Comparison of ENCODE assay signal across 12 cellular contexts in genomic region chr3:197306374-197307086, GRCh38. TPM values are rescaled to one million over a fixed set of nuclear protein-coding genes. Genes with fewer than 3 reads are reported as not detected.
DNase-seq lines count a peak whose midpoint lies in the region; ATAC-seq and TF ChIP-seq lines count a peak whose summit lies in the region.
"Had no signal": no experiment of that assay in that cellular context is flagged by ENCODE, and none has a peak within 500 bp of the region (broad histone marks: within the 10 kb centered on the region; RNA-seq: fewer than 3 reads in every experiment).

No MANE protein-coding gene starts in this region.

- H3K9me3 Mint-ChIP-seq in osteocyte (ENCODE audit: unreplicated experiment): no peaks in the 10 kb centered on the region
- H3K9me3 Mint-ChIP-seq in activated naive CD4-positive, alpha-beta T cell treated with anti-CD3 and anti-CD28 coated beads for 36 hours: no peaks in the 10 kb centered on the region

- H3K36me3 ChIP-seq in SJCRH30 (no peaks in the 10 kb centered on the region), transverse colon (no peaks in the 10 kb centered on the region)
- H3K36me3 ChIP-seq: spleen had no signal

- H3K4me3 ChIP-seq in SJCRH30: no peak overlapping the region
- no peak overlapping the region for H3K4me3 ChIP-seq in transverse colon
- H3K4me3 ChIP-seq: spleen had no signal

- DNase-seq in GM04503 (ENCODE audit: low read depth): peak; percentile 74
- DNase-seq in SJCRH30: no peak
- no peak for DNase-seq in osteocyte (ENCODE audit: extremely low spot score, unreplicated experiment)
- DNase-seq in germinal center (ENCODE audit: low spot score): no peak
- no peak for DNase-seq in transverse colon
- no peak for DNase-seq in activated naive CD4-positive, alpha-beta T cell treated with anti-CD3 and anti-CD28 coated beads for 36 hours
- DNase-seq: cerebellar nuclear complex, hippocampal formation, NCI-H774, spleen had no signal

- no peak for TF ChIP-seq CTCF in osteocyte (IDR thresholded peaks at IDR 0.05)
- no peak for TF ChIP-seq CTCF in transverse colon (IDR thresholded peaks at IDR 0.05)

- H3K4me1 ChIP-seq in SJCRH30: peaks cover 36% of the 10 kb centered on the region
- peaks cover 0 to 6% (median 1%) of the 10 kb centered on the region in 4 donors for H3K4me1 ChIP-seq in transverse colon

- whole genome bisulfite sequencing in transverse colon (ENCODE audit: low coverage in 1 of 2), 2 donors: 81 to 88% methylated on average over 4 to 7 of the region's 7 CpGs

- H3K4me3 Mint-ChIP-seq in osteocyte (ENCODE audit: unreplicated experiment): peak overlapping the region; percentile 39
- no peak overlapping the region for H3K4me3 Mint-ChIP-seq in activated naive CD4-positive, alpha-beta T cell treated with anti-CD3 and anti-CD28 coated beads for 36 hours

- peak; percentile 29 for ATAC-seq in esophagus mucosa
- no peak for ATAC-seq in GM19463 (IDR thresholded peaks at IDR 0.05; ENCODE audit: unreplicated experiment)

- no peaks in the 10 kb centered on the region for H3K27me3 Mint-ChIP-seq in osteocyte (ENCODE audit: unreplicated experiment)
- H3K27me3 Mint-ChIP-seq in activated naive CD4-positive, alpha-beta T cell treated with anti-CD3 and anti-CD28 coated beads for 36 hours (ENCODE audit: low read depth): peaks cover 8% of the 10 kb centered on the region

- H3K27me3 ChIP-seq in SJCRH30 (no peaks in the 10 kb centered on the region), transverse colon (no peaks in the 10 kb centered on the region)

- H3K9me3 ChIP-seq in SJCRH30 (replicated peaks): no peaks in the 10 kb centered on the region
- H3K9me3 ChIP-seq in transverse colon: no peaks in the 10 kb centered on the region
- H3K9me3 ChIP-seq: spleen had no signal

- no peaks in the 10 kb centered on the region for H3K36me3 Mint-ChIP-seq in osteocyte (ENCODE audit: unreplicated experiment)
- H3K36me3 Mint-ChIP-seq in activated naive CD4-positive, alpha-beta T cell treated with anti-CD3 and anti-CD28 coated beads for 36 hours (ENCODE audit: low read depth): no peaks in the 10 kb centered on the region

- TF ChIP-seq EP300 in transverse colon (IDR thresholded peaks at IDR 0.05; ENCODE audit: low read depth): no peak

- H3K27ac ChIP-seq in SJCRH30 (peak overlapping the region; percentile 43), transverse colon (no peak overlapping the region)
- H3K27ac ChIP-seq: spleen had no signal

- peaks cover 72% of the 10 kb centered on the region for H3K4me1 Mint-ChIP-seq in osteocyte (ENCODE audit: unreplicated experiment)
- peaks cover 39% of the 10 kb centered on the region for H3K4me1 Mint-ChIP-seq in activated naive CD4-positive, alpha-beta T cell treated with anti-CD3 and anti-CD28 coated beads for 36 hours (ENCODE audit: low read depth)

- no peak for TF ChIP-seq POLR2A in transverse colon (IDR thresholded peaks at IDR 0.05)

- CTCF ChIA-PET in activated naive CD4-positive, alpha-beta T cell treated with anti-CD3 and anti-CD28 coated beads for 36 hours (lab: Charles Lee): no interaction called here

- in situ Hi-C loops in transverse colon (cut with MboI; ENCODE audit: low pct_ligation_motif_present in 1 of 4, low pct_unique_long_range_greater_than_20kb in 1 of 4, low sequenced_read_pairs in 3 of 4): no loop called here

- peak overlapping the region; percentile 58 for H3K27ac Mint-ChIP-seq in osteocyte (ENCODE audit: unreplicated experiment)
- H3K27ac Mint-ChIP-seq in activated naive CD4-positive, alpha-beta T cell treated with anti-CD3 and anti-CD28 coated beads for 36 hours: no peak overlapping the region

- intact Hi-C loops in transverse colon (cut with DNase I; ENCODE audit: low total_unique reads): no loop called here
- intact Hi-C loops in activated naive CD4-positive, alpha-beta T cell treated with anti-CD3 and anti-CD28 coated beads for 36 hours (cut with micrococcal nuclease): no loop called here

RNA-seq across cellular contexts. Expression of gene DLG1, which starts 8.1 kb away (rescaled TPM):
- 64.4 and 75.1 TPM in 2 replicates for total RNA-seq in SJCRH30 (2014; rRNA removed; shearing (Covaris generic))
- 113 TPM for total RNA-seq in esophagus mucosa
- total RNA-seq in osteocyte: 168 and 171 TPM in 2 replicates
- total RNA-seq in transverse colon: 100 to 1,000 TPM; 134 to 211 (median 152) TPM
- 10 to 100 TPM; 51.9 to 55.2 TPM for total RNA-seq in activated naive CD4-positive, alpha-beta T cell treated with anti-CD3 and anti-CD28 coated beads for 36 hours
